Comparison of ENCODE assay signal across 1 cellular context in the genomic region with DNA sequence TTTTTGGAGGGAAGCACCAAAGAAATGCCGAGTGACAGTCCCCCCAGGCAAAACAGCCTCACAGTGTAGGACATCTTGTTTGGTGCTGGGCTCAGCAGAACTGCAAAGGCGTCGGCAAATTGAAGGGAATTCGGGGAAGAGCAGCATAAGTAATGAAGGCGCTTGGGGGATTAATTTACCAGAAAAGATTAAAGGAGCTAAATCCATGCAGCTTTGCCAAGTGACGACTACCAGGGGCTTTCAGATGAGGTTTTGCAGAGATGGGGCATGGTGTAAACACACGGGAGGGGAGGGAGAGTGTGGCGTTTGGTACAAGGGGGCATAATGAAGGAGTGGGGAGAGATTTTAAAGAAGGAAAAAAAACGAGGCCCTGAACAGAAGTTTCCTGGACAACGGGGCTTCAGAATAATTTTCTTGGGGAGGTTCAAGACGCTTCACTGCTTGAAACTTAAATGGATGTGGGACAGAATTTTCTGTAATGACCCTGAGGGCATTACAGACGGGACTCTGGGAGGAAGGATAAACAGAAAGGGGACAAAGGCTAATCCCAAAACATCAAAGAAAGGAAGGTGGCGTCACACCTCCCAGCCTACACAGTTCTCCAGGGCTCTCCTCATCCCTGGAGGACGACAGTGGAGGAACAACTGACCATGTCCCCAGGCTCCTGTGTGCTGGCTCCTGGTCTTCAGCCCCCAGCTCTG.
TF ChIP-seq lines count a peak whose summit lies in the region.

No MANE protein-coding gene starts in this region.

TF ChIP-seq in WTC11, 78 proteins besides CTCF, POLR2A, EP300 and RAD21:
- TF ChIP-seq JUN (CRISPR knock-in tag; IDR thresholded peaks at IDR 0.05) (no peak), SMAD3 (CRISPR knock-in tag; IDR thresholded peaks at IDR 0.05; ENCODE audit: borderline replicate concordance) (no peak), NR3C1 (CRISPR knock-in tag; conservative IDR thresholded peaks at IDR 0.05; ENCODE audit: low read depth) (no peak), NFYB (CRISPR knock-in tag; conservative IDR thresholded peaks at IDR 0.05; ENCODE audit: low read depth) (no peak), KAT7 (CRISPR knock-in tag; IDR thresholded peaks at IDR 0.05; ENCODE audit: borderline replicate concordance) (no peak), ZNF121 (CRISPR knock-in tag; IDR thresholded peaks at IDR 0.05) (no peak), ZNF416 (CRISPR knock-in tag; IDR thresholded peaks at IDR 0.05) (no peak), CREM (CRISPR knock-in tag; IDR thresholded peaks at IDR 0.05) (no peak), ZNF423 (CRISPR knock-in tag; IDR thresholded peaks at IDR 0.05) (no peak), SOX15 (CRISPR knock-in tag; IDR thresholded peaks at IDR 0.05) (no peak), GTF2I (CRISPR knock-in tag; conservative IDR thresholded peaks at IDR 0.05) (no peak), JAZF1 (CRISPR knock-in tag; IDR thresholded peaks at IDR 0.05) (no peak)
- TF ChIP-seq, protein P1, sequence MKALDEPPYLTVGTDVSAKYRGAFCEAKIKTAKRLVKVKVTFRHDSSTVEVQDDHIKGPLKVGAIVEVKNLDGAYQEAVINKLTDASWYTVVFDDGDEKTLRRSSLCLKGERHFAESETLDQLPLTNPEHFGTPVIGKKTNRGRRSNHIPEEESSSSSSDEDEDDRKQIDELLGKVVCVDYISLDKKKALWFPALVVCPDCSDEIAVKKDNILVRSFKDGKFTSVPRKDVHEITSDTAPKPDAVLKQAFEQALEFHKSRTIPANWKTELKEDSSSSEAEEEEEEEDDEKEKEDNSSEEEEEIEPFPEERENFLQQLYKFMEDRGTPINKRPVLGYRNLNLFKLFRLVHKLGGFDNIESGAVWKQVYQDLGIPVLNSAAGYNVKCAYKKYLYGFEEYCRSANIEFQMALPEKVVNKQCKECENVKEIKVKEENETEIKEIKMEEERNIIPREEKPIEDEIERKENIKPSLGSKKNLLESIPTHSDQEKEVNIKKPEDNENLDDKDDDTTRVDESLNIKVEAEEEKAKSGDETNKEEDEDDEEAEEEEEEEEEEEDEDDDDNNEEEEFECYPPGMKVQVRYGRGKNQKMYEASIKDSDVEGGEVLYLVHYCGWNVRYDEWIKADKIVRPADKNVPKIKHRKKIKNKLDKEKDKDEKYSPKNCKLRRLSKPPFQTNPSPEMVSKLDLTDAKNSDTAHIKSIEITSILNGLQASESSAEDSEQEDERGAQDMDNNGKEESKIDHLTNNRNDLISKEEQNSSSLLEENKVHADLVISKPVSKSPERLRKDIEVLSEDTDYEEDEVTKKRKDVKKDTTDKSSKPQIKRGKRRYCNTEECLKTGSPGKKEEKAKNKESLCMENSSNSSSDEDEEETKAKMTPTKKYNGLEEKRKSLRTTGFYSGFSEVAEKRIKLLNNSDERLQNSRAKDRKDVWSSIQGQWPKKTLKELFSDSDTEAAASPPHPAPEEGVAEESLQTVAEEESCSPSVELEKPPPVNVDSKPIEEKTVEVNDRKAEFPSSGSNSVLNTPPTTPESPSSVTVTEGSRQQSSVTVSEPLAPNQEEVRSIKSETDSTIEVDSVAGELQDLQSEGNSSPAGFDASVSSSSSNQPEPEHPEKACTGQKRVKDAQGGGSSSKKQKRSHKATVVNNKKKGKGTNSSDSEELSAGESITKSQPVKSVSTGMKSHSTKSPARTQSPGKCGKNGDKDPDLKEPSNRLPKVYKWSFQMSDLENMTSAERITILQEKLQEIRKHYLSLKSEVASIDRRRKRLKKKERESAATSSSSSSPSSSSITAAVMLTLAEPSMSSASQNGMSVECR (CRISPR knock-in tag; IDR thresholded peaks at IDR 0.05; ENCODE audit: borderline replicate concordance): no peak
- TF ChIP-seq, protein P2, sequence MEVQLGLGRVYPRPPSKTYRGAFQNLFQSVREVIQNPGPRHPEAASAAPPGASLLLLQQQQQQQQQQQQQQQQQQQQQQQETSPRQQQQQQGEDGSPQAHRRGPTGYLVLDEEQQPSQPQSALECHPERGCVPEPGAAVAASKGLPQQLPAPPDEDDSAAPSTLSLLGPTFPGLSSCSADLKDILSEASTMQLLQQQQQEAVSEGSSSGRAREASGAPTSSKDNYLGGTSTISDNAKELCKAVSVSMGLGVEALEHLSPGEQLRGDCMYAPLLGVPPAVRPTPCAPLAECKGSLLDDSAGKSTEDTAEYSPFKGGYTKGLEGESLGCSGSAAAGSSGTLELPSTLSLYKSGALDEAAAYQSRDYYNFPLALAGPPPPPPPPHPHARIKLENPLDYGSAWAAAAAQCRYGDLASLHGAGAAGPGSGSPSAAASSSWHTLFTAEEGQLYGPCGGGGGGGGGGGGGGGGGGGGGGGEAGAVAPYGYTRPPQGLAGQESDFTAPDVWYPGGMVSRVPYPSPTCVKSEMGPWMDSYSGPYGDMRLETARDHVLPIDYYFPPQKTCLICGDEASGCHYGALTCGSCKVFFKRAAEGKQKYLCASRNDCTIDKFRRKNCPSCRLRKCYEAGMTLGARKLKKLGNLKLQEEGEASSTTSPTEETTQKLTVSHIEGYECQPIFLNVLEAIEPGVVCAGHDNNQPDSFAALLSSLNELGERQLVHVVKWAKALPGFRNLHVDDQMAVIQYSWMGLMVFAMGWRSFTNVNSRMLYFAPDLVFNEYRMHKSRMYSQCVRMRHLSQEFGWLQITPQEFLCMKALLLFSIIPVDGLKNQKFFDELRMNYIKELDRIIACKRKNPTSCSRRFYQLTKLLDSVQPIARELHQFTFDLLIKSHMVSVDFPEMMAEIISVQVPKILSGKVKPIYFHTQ (CRISPR knock-in tag; IDR thresholded peaks at IDR 0.05): no peak
- TF ChIP-seq, protein P3, sequence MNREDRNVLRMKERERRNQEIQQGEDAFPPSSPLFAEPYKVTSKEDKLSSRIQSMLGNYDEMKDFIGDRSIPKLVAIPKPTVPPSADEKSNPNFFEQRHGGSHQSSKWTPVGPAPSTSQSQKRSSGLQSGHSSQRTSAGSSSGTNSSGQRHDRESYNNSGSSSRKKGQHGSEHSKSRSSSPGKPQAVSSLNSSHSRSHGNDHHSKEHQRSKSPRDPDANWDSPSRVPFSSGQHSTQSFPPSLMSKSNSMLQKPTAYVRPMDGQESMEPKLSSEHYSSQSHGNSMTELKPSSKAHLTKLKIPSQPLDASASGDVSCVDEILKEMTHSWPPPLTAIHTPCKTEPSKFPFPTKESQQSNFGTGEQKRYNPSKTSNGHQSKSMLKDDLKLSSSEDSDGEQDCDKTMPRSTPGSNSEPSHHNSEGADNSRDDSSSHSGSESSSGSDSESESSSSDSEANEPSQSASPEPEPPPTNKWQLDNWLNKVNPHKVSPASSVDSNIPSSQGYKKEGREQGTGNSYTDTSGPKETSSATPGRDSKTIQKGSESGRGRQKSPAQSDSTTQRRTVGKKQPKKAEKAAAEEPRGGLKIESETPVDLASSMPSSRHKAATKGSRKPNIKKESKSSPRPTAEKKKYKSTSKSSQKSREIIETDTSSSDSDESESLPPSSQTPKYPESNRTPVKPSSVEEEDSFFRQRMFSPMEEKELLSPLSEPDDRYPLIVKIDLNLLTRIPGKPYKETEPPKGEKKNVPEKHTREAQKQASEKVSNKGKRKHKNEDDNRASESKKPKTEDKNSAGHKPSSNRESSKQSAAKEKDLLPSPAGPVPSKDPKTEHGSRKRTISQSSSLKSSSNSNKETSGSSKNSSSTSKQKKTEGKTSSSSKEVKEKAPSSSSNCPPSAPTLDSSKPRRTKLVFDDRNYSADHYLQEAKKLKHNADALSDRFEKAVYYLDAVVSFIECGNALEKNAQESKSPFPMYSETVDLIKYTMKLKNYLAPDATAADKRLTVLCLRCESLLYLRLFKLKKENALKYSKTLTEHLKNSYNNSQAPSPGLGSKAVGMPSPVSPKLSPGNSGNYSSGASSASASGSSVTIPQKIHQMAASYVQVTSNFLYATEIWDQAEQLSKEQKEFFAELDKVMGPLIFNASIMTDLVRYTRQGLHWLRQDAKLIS (CRISPR knock-in tag; IDR thresholded peaks at IDR 0.05; ENCODE audit: borderline replicate concordance): no peak
- TF ChIP-seq, protein P4, sequence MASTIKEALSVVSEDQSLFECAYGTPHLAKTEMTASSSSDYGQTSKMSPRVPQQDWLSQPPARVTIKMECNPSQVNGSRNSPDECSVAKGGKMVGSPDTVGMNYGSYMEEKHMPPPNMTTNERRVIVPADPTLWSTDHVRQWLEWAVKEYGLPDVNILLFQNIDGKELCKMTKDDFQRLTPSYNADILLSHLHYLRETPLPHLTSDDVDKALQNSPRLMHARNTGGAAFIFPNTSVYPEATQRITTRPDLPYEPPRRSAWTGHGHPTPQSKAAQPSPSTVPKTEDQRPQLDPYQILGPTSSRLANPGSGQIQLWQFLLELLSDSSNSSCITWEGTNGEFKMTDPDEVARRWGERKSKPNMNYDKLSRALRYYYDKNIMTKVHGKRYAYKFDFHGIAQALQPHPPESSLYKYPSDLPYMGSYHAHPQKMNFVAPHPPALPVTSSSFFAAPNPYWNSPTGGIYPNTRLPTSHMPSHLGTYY (CRISPR knock-in tag; IDR thresholded peaks at IDR 0.05): no peak
- TF ChIP-seq, protein P5, sequence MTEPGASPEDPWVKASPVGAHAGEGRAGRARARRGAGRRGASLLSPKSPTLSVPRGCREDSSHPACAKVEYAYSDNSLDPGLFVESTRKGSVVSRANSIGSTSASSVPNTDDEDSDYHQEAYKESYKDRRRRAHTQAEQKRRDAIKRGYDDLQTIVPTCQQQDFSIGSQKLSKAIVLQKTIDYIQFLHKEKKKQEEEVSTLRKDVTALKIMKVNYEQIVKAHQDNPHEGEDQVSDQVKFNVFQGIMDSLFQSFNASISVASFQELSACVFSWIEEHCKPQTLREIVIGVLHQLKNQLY (CRISPR knock-in tag; IDR thresholded peaks at IDR 0.05): no peak
- TF ChIP-seq, protein P6, sequence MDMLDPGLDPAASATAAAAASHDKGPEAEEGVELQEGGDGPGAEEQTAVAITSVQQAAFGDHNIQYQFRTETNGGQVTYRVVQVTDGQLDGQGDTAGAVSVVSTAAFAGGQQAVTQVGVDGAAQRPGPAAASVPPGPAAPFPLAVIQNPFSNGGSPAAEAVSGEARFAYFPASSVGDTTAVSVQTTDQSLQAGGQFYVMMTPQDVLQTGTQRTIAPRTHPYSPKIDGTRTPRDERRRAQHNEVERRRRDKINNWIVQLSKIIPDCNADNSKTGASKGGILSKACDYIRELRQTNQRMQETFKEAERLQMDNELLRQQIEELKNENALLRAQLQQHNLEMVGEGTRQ (CRISPR knock-in tag; IDR thresholded peaks at IDR 0.05): no peak
